Comparison of ENCODE assay signal across 13 cellular contexts in genomic region chrX:119273807-119274192, GRCh38. TPM values are rescaled to one million over a fixed set of nuclear protein-coding genes. Genes with fewer than 3 reads are reported as not detected.
DNase-seq lines count a peak whose midpoint lies in the region; ATAC-seq and TF ChIP-seq lines count a peak whose summit lies in the region.
"Had no signal": no experiment of that assay in that cellular context is flagged by ENCODE, and none has a peak within 500 bp of the region (broad histone marks: within the 10 kb centered on the region; RNA-seq: fewer than 3 reads in every experiment).

No MANE protein-coding gene starts in this region.

- no peak for DNase-seq in activated CD8-positive, alpha-beta memory T cell treated with anti-CD3 and anti-CD28 coated beads, Interleukin-2, amount 10 ng/mL, durations not matched to agents 7 days and 5 days
- DNase-seq in activated CD8-positive, alpha-beta memory T cell treated with anti-CD3 and anti-CD28 coated beads for 24 hours, result no peak
- DNase-seq in activated CD8-positive, alpha-beta T cell treated with anti-CD3 and anti-CD28 coated beads for 36 hours, result no peak
- DNase-seq in esophagus muscularis mucosa (ENCODE audit: extremely low spot score) (no peak), sigmoid colon (no peak), thyroid gland (no peak), epidermal melanocyte (ENCODE audit: insufficient read length, low spot score) (no peak), NCI-H2081 treated with DMSO at 0.1 percent for 48 hours (lab: John Stamatoyannopoulos, UW) (no peak)
- DNase-seq: DMS79 treated with DMSO at 0.1 percent for 48 hours, NCI-H69, SIG-M5 had no signal

- peaks cover 8% of the 10 kb centered on the region for H3K4me1 Mint-ChIP-seq in activated CD8-positive, alpha-beta memory T cell treated with anti-CD3 and anti-CD28 coated beads, Interleukin-2, amount 10 ng/mL, durations not matched to agents 7 days and 5 days
- peaks cover 9% of the 10 kb centered on the region for H3K4me1 Mint-ChIP-seq in activated CD8-positive, alpha-beta T cell treated with anti-CD3 and anti-CD28 coated beads for 36 hours (ENCODE audit: low read depth)

- peaks cover 0 to 10% (median 5%) of the 10 kb centered on the region in 4 donors for H3K4me1 ChIP-seq in esophagus muscularis mucosa
- H3K4me1 ChIP-seq in sigmoid colon, result no peaks in the 10 kb centered on the region
- no peaks in the 10 kb centered on the region for H3K4me1 ChIP-seq in thyroid gland

- CTCF ChIA-PET in activated CD8-positive, alpha-beta memory T cell treated with anti-CD3 and anti-CD28 coated beads, Interleukin-2, amount 10 ng/mL, durations not matched to agents 7 days and 5 days (lab: Charles Lee), result interaction anchor here (1.6 kb wide), 1 partner anchor 15 kb away, joined by 3 read pairs; no protein-coding TSS in a partner anchor
- CTCF ChIA-PET in activated CD8-positive, alpha-beta T cell treated with anti-CD3 and anti-CD28 coated beads for 36 hours (lab: Charles Lee), result interaction anchor here (1.0 to 1.3 kb wide), 2 partner anchors 8 to 12 kb away, joined by 3 to 5 read pairs; no protein-coding TSS in a partner anchor

- no peaks in the 10 kb centered on the region for H3K9me3 Mint-ChIP-seq in activated CD8-positive, alpha-beta memory T cell treated with anti-CD3 and anti-CD28 coated beads, Interleukin-2, amount 10 ng/mL, durations not matched to agents 7 days and 5 days (ENCODE audit: low read depth)
- H3K9me3 Mint-ChIP-seq in activated CD8-positive, alpha-beta T cell treated with anti-CD3 and anti-CD28 coated beads for 36 hours, result no peaks in the 10 kb centered on the region

- H3K27ac Mint-ChIP-seq in activated CD8-positive, alpha-beta memory T cell treated with anti-CD3 and anti-CD28 coated beads, Interleukin-2, amount 10 ng/mL, durations not matched to agents 7 days and 5 days, result no peak overlapping the region
- no peak overlapping the region for H3K27ac Mint-ChIP-seq in activated CD8-positive, alpha-beta T cell treated with anti-CD3 and anti-CD28 coated beads for 36 hours
- H3K27ac Mint-ChIP-seq: progenitor cell of endocrine pancreas had no signal

- TF ChIP-seq EP300 in esophagus muscularis mucosa (IDR thresholded peaks at IDR 0.05) (no peak), sigmoid colon (IDR thresholded peaks at IDR 0.05) (no peak)

- peak overlapping the region; percentile 52 for H3K4me3 Mint-ChIP-seq in activated CD8-positive, alpha-beta memory T cell treated with anti-CD3 and anti-CD28 coated beads, Interleukin-2, amount 10 ng/mL, durations not matched to agents 7 days and 5 days
- peak overlapping the region; percentile 59 for H3K4me3 Mint-ChIP-seq in activated CD8-positive, alpha-beta T cell treated with anti-CD3 and anti-CD28 coated beads for 36 hours

- no peak for TF ChIP-seq CTCF in activated CD8-positive, alpha-beta T cell treated with anti-CD3 and anti-CD28 coated beads for 36 hours (IDR thresholded peaks at IDR 0.05)
- TF ChIP-seq CTCF in esophagus muscularis mucosa (IDR thresholded peaks at IDR 0.05) (no peak), sigmoid colon (IDR thresholded peaks at IDR 0.05) (no peak), thyroid gland (IDR thresholded peaks at IDR 0.05) (no peak)

- POLR2A ChIA-PET in activated CD8-positive, alpha-beta T cell treated with anti-CD3 and anti-CD28 coated beads for 36 hours (lab: Charles Lee), result interaction anchor here (1.3 kb wide), 1 partner anchor 10 kb away, joined by 3 read pairs; no protein-coding TSS in a partner anchor

- TF ChIP-seq POLR2A in esophagus muscularis mucosa (IDR thresholded peaks at IDR 0.05; ENCODE audit: low read depth) (no peak), sigmoid colon (IDR thresholded peaks at IDR 0.05) (no peak), thyroid gland (IDR thresholded peaks at IDR 0.05) (no peak)

- H3K36me3 ChIP-seq in esophagus muscularis mucosa (no peaks in the 10 kb centered on the region), sigmoid colon (no peaks in the 10 kb centered on the region), thyroid gland (no peaks in the 10 kb centered on the region)

- H3K27ac ChIP-seq in esophagus muscularis mucosa (replicated peaks in 1 of 4), result no peak overlapping the region
- H3K27ac ChIP-seq in sigmoid colon, result no peak overlapping the region
- H3K27ac ChIP-seq in thyroid gland, result no peak overlapping the region

- WGBS in esophagus muscularis mucosa, result 48% methylated on average over 20 of the region's 20 CpGs
- WGBS in sigmoid colon, 2 donors, result 7 to 12% methylated on average over 20 of the region's 20 CpGs
- WGBS in thyroid gland, 2 donors, result 11 to 15% methylated on average over 14 to 19 of the region's 20 CpGs

- no peak for ATAC-seq in activated CD8-positive, alpha-beta memory T cell treated with anti-CD3 and anti-CD28 coated beads, Interleukin-2, amount 10 ng/mL, durations not matched to agents 7 days and 5 days
- ATAC-seq in activated CD8-positive, alpha-beta T cell treated with anti-CD3 and anti-CD28 coated beads for 36 hours, result no peak
- ATAC-seq: HCT116 had no signal

- H3K4me3 ChIP-seq in esophagus muscularis mucosa, result peak overlapping the region; percentile 9 to 47 (median 27)
- peak overlapping the region in 3 of 4 donors; percentile 12 to 27 (median 20) for H3K4me3 ChIP-seq in sigmoid colon
- no peak overlapping the region for H3K4me3 ChIP-seq in thyroid gland (replicated peaks in 1 of 3)

- H3K9me3 ChIP-seq in esophagus muscularis mucosa (no peaks in the 10 kb centered on the region), sigmoid colon (no peaks in the 10 kb centered on the region), thyroid gland (no peaks in the 10 kb centered on the region)

- peaks cover 22% of the 10 kb centered on the region for H3K27me3 Mint-ChIP-seq in activated CD8-positive, alpha-beta memory T cell treated with anti-CD3 and anti-CD28 coated beads, Interleukin-2, amount 10 ng/mL, durations not matched to agents 7 days and 5 days
- peaks cover 14% of the 10 kb centered on the region for H3K27me3 Mint-ChIP-seq in activated CD8-positive, alpha-beta T cell treated with anti-CD3 and anti-CD28 coated beads for 36 hours

- H3K36me3 Mint-ChIP-seq in activated CD8-positive, alpha-beta memory T cell treated with anti-CD3 and anti-CD28 coated beads, Interleukin-2, amount 10 ng/mL, durations not matched to agents 7 days and 5 days, result no peaks in the 10 kb centered on the region
- H3K36me3 Mint-ChIP-seq in activated CD8-positive, alpha-beta T cell treated with anti-CD3 and anti-CD28 coated beads for 36 hours (ENCODE audit: low read depth), result no peaks in the 10 kb centered on the region

- intact Hi-C loops in activated CD8-positive, alpha-beta T cell treated with anti-CD3 and anti-CD28 coated beads for 36 hours (cut with micrococcal nuclease), result no loop called here
- intact Hi-C loops in esophagus muscularis mucosa (cut with DNase I), result no loop called here
- intact Hi-C loops in sigmoid colon (cut with DNase I), result no loop called here
- intact Hi-C loops in thyroid gland (cut with DNase I), result no loop called here

- H3K27me3 ChIP-seq in esophagus muscularis mucosa (peaks cover 0 to 8% (median 0%) of the 10 kb centered on the region in 4 donors), sigmoid colon (peaks cover 0 to 33% (median 0%) of the 10 kb centered on the region in 3 donors), thyroid gland (peaks cover 11% of the 10 kb centered on the region)

RNA-seq across cellular contexts. Expression of gene PGRMC1, which starts 37.7 kb away (rescaled TPM):
- total RNA-seq in activated CD8-positive, alpha-beta memory T cell treated with anti-CD3 and anti-CD28 coated beads, Interleukin-2, amount 10 ng/mL, durations not matched to agents 7 days and 5 days, result 10 to 100 TPM; 26.3 to 32.5 TPM
- total RNA-seq in activated CD8-positive, alpha-beta T cell treated with anti-CD3 and anti-CD28 coated beads for 36 hours, result 10 to 100 TPM; 36.8 to 37.1 TPM
- total RNA-seq in esophagus muscularis mucosa (100 to 1,000 TPM in 3 of 4 donors, 10 to 100 TPM in 1; 94.7 to 152 (median 138) TPM), sigmoid colon (100 to 1,000 TPM; 104 to 159 (median 132) TPM), thyroid gland (100 to 1,000 TPM; 136 to 177 (median 153) TPM)
- 10 to 100 TPM; 33.0 to 88.0 (median 39.3) TPM for polyA plus RNA-seq in sigmoid colon

Comparison
In these comparisons a context has a peak if more than half of its experiments do, and no peak if none do; other contexts are left out.
1. H3K4me3 ChIP-seq: peak in esophagus muscularis mucosa (4 of 4) and sigmoid colon (3 of 4); none in thyroid gland (0 of 3).